ENCODE assay signal across 8 cellular contexts in the genomic region with DNA sequence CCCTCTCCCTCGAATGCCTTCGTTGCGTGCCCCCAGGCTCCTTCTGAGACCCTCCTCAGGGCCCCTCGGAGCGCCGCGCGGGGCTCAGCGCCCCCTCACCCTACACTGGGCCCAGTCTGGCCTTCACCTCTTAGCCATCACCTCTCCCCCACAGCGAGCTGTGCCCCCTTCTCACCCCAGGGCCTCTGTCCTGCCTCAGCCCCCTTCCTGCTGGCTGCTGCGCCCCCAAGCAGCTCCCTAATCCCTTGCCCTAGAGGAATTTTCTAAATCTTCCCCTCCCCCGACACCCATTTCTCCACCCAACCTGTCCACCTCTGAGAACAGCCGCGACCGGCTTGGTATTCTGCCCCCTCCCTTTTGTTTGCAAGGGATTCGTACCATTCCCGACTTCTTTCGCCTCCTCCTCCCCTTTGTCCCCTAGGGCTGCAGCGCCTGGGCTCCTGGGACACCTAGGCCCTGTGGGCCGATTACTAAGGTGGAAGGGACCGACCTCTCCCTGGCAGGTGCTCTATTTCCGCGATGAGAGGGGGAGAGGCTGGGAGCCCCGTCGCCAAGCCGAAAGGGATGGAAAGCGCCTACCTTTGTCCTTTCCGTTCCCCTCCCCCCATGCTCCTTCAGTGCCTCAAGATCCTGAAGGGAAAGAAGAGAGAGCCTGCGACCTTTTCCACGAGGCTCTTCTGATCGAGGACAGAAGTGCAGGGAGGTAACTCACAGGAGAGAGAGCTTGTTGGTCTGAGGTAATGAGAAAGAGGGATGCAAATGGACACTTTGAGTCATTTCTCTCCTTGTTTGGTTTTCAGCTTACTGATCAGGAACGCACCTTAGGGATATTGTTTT. TPM values are rescaled to one million over a fixed set of nuclear protein-coding genes. Genes with fewer than 3 reads are reported as not detected.
DNase-seq lines count a peak whose midpoint lies in the region; ATAC-seq and TF ChIP-seq lines count a peak whose summit lies in the region.

No MANE protein-coding gene starts in this region.

- TF ChIP-seq POLR2A in body of pancreas (IDR thresholded peaks at IDR 0.05) (peak in 2 of 3 donors; percentile 30 to 40), vagina (IDR thresholded peaks at IDR 0.05) (no peak)

- ATAC-seq in GM18502 (IDR thresholded peaks at IDR 0.05; ENCODE audit: poor library complexity, unreplicated experiment): peak; percentile 34
- ATAC-seq in body of pancreas: peak; percentile 8
- ATAC-seq in lung (ENCODE audit: insufficient read depth, low FRiP score): no peak
- ATAC-seq in HG03139 (IDR thresholded peaks at IDR 0.05; ENCODE audit: unreplicated experiment): no peak
- ATAC-seq in HG02571 (IDR thresholded peaks at IDR 0.05; ENCODE audit: unreplicated experiment): no peak

- TF ChIP-seq CTCF in body of pancreas (IDR thresholded peaks at IDR 0.05): no peak
- no peak for TF ChIP-seq CTCF in lung (IDR thresholded peaks at IDR 0.05; ENCODE audit: control extremely low read depth, extremely low read depth)
- TF ChIP-seq CTCF in vagina (IDR thresholded peaks at IDR 0.05): no peak

- WGBS in body of pancreas, 2 donors: 0 to 3% methylated on average over 14 to 22 of the region's 32 CpGs
- WGBS in lung, 2 donors: 24 to 37% methylated on average over 16 to 32 of the region's 32 CpGs

- intact Hi-C loops in body of pancreas (cut with DNase I) (loop anchor here (10.0 kb wide), 1 partner anchor 99 kb away; no protein-coding TSS in a partner anchor), vagina (cut with DNase I) (no loop called here)

- H3K4me3 ChIP-seq in body of pancreas: peak overlapping the region; percentile 39 to 73
- peak overlapping the region; percentile 33 for H3K4me3 ChIP-seq in lung
- H3K4me3 ChIP-seq in vagina: peak overlapping the region; percentile 53

- H3K36me3 ChIP-seq in body of pancreas (replicated peaks in 1 of 2; ENCODE audit: insufficient read depth in 1 of 2, low read depth in 2 of 2): no peaks in the 10 kb centered on the region
- no peaks in the 10 kb centered on the region for H3K36me3 ChIP-seq in lung (ENCODE audit: control insufficient read depth in 2 of 2, insufficient read depth in 2 of 2, low read length in 2 of 2)
- no peaks in the 10 kb centered on the region for H3K36me3 ChIP-seq in vagina

- H3K9me3 ChIP-seq in body of pancreas: no peaks in the 10 kb centered on the region
- no peaks in the 10 kb centered on the region for H3K9me3 ChIP-seq in lung (ENCODE audit: control insufficient read depth in 2 of 2, insufficient read depth in 1 of 2, low read length in 1 of 2)
- no peaks in the 10 kb centered on the region for H3K9me3 ChIP-seq in vagina

- no peaks in the 10 kb centered on the region for H3K27me3 ChIP-seq in body of pancreas
- no peaks in the 10 kb centered on the region for H3K27me3 ChIP-seq in lung (ENCODE audit: control insufficient read depth, insufficient read depth)
- no peaks in the 10 kb centered on the region for H3K27me3 ChIP-seq in vagina

- DNase-seq in LoVo (ENCODE audit: low spot score) (peak; percentile 5), body of pancreas (peak; percentile 31 to 47 (median 38)), lung (ENCODE audit: low spot score) (no peak), vagina (ENCODE audit: extremely low spot score in 2 of 2) (no peak), SKM-1 treated with dmso at 0.1 percent for 144 hours (lab: John Stamatoyannopoulos, UW; ENCODE audit: unreplicated experiment) (no peak)

- peak overlapping the region; percentile 68 to 96 (median 94) for H3K27ac ChIP-seq in body of pancreas
- H3K27ac ChIP-seq in lung (ENCODE audit: low read depth in 1 of 2, low read length in 1 of 2): peak overlapping the region; percentile 71 to 92
- peak overlapping the region; percentile 77 for H3K27ac ChIP-seq in vagina

- H3K4me1 ChIP-seq in body of pancreas (peaks cover 23% of the 10 kb centered on the region), lung (ENCODE audit: control insufficient read depth in 2 of 2, insufficient read depth in 2 of 2, low read length in 2 of 2) (peaks cover 0 to 2% of the 10 kb centered on the region in 2 donors), vagina (peaks cover 14% of the 10 kb centered on the region)

RNA-seq across cellular contexts. Expression of gene DLG3, which starts 10.9 kb away (rescaled TPM):
- total RNA-seq in body of pancreas: 10 to 100 TPM; 26.0 to 26.7 TPM
- total RNA-seq in lung: 10 to 100 TPM; 26.7 to 31.5 TPM
- 10 to 100 TPM in 1 of 2 donors, 1 to 10 TPM in 1; 9.3 to 10.5 TPM for polyA plus RNA-seq in lung
- 27.0 TPM for total RNA-seq in vagina

RNA-seq across cellular contexts. Expression of gene GDPD2, which starts 32.5 kb away (rescaled TPM):
- total RNA-seq in body of pancreas: under 1 TPM in 1 of 2 donors, not detected in 1; 0.26 TPM
- not detected for total RNA-seq in lung
- polyA plus RNA-seq in lung: not detected
- total RNA-seq in vagina: not detected

Comparison
In these comparisons a context has a peak if more than half of its experiments do, and no peak if none do; other contexts are left out.
1. ATAC-seq: peak in GM18502 (single experiment) and body of pancreas (single experiment); none in lung (single experiment), HG03139 (single experiment) and HG02571 (single experiment).
2. DNase-seq: peak in LoVo (single experiment) and body of pancreas (4 of 4); none in lung (single experiment), vagina (0 of 2) and SKM-1 treated with dmso at 0.1 percent for 144 hours (single experiment).
3. POLR2A ChIP-seq: peak in body of pancreas (2 of 3); none in vagina (0 of 2).
4. Peak in every context shown above with its lines, with median percentiles within 50 percentile points of each other: H3K27ac ChIP-seq and H3K4me3 ChIP-seq.